In genomic region chr15:43769584-43770228, GRCh38 we compare ENCODE assay signal across 8 cellular contexts. TPM values are rescaled to one million over a fixed set of nuclear protein-coding genes. Genes with fewer than 3 reads are reported as not detected.
A peak's percentile ranks its signal among the peaks of the same experiment; 100 is the strongest.
DNase-seq lines count a peak whose midpoint lies in the region; ATAC-seq, FAIRE-seq and TF ChIP-seq lines count a peak whose summit lies in the region.

No MANE protein-coding gene starts in this region.

- no peak overlapping the region for H3K4me2 ChIP-seq in keratinocyte (ENCODE audit: control insufficient read depth, extremely low read depth, insufficient read depth, low read depth, low read length)

- H3K36me3 Mint-ChIP-seq in T-helper 2 cell treated with Interferon-gamma antibody and Interleukin-4, amounts not matched to agents 5 μg/mL and 100 μg/mL, for 36 hours (ENCODE audit: low read depth), result peaks cover 72% of the 10 kb centered on the region
- peaks cover 79% of the 10 kb centered on the region for H3K36me3 Mint-ChIP-seq in brain

- H3K9ac ChIP-seq in keratinocyte (ENCODE audit: control insufficient read depth, extremely low read depth, insufficient read depth, low read length), result no peak overlapping the region

- H3K27me3 ChIP-seq in keratinocyte (ENCODE audit: control insufficient read depth, extremely low read depth, insufficient read depth, low read length), result no peaks in the 10 kb centered on the region

- no peaks in the 10 kb centered on the region for H4K20me1 ChIP-seq in keratinocyte (ENCODE audit: control insufficient read depth, extremely low read depth, insufficient read depth, low read length)

- dilution Hi-C loops in keratinocyte (cut with MboI; ENCODE audit: extremely low pct_ligation_motif_present, low sequenced_read_pairs), result no loop called here

- FAIRE-seq in keratinocyte (lab: Jason Lieb, UNC), result peak; percentile 44

- ATAC-seq in HG03342 (IDR thresholded peaks at IDR 0.05; ENCODE audit: unreplicated experiment) (no peak), GM21576 (IDR thresholded peaks at IDR 0.05; ENCODE audit: unreplicated experiment) (no peak)

- no peaks in the 10 kb centered on the region for H3K9me3 ChIP-seq in keratinocyte (ENCODE audit: control insufficient read depth, low read depth, low read length)

- H3K4me1 Mint-ChIP-seq in T-helper 2 cell treated with Interferon-gamma antibody and Interleukin-4, amounts not matched to agents 5 μg/mL and 100 μg/mL, for 36 hours (ENCODE audit: low read depth), result peaks cover 1% of the 10 kb centered on the region
- no peaks in the 10 kb centered on the region for H3K4me1 Mint-ChIP-seq in brain

- H2AFZ ChIP-seq in keratinocyte (ENCODE audit: control insufficient read depth, low read length), result no peak overlapping the region

- peaks cover 32 to 59% of the 10 kb centered on the region in 2 experiments for H3K36me3 ChIP-seq in keratinocyte (ENCODE audit: control insufficient read depth in 2 of 2, extremely low read depth in 1 of 2, insufficient read depth in 2 of 2, low read length in 2 of 2)

- no peak overlapping the region for H3K4me3 Mint-ChIP-seq in T-helper 2 cell treated with Interferon-gamma antibody and Interleukin-4, amounts not matched to agents 5 μg/mL and 100 μg/mL, for 36 hours
- H3K4me3 Mint-ChIP-seq in brain, result no peak overlapping the region

- H3K9me1 ChIP-seq in keratinocyte (ENCODE audit: control insufficient read depth, extremely low read depth, insufficient read depth, low read length), result no peaks in the 10 kb centered on the region

- no peaks in the 10 kb centered on the region for H3K9me3 Mint-ChIP-seq in T-helper 2 cell treated with Interferon-gamma antibody and Interleukin-4, amounts not matched to agents 5 μg/mL and 100 μg/mL, for 36 hours
- H3K9me3 Mint-ChIP-seq in brain, result no peaks in the 10 kb centered on the region

- peak; percentile 84 for TF ChIP-seq CTCF in LNCaP clone FGC (IDR thresholded peaks at IDR 0.05; ENCODE audit: control insufficient read depth, extremely low read depth, insufficient read depth)
- TF ChIP-seq CTCF in brain (conservative IDR thresholded peaks at IDR 0.05), result peak; percentile 53 to 75
- TF ChIP-seq CTCF in keratinocyte (optimal IDR thresholded peaks at IDR 0.05 in 1 of 3, IDR thresholded peaks at IDR 0.05 in 1 of 3, conservative IDR thresholded peaks at IDR 0.05 in 1 of 3; ENCODE audit: extremely low read depth in 1 of 3, insufficient read depth in 2 of 3, low read length in 3 of 3), result peak; percentile 68 to 79 (median 76)

- DNase-seq in ELF-1 (ENCODE audit: low read depth, low spot score) (peak; percentile 61), LNCaP clone FGC (ENCODE audit: low read depth) (no peak), keratinocyte (ENCODE audit: low read depth, low spot score) (no peak)
- no peak for DNase-seq in T-helper 2 cell treated with Interferon-gamma antibody and Interleukin-4, amounts not matched to agents 5 μg/mL and 100 μg/mL, for 36 hours (ENCODE audit: low spot score)
- DNase-seq in stimulated activated CD4-positive, alpha-beta T cell treated with anti-CD3 and anti-CD28 coated beads, Interleukin-4, amount 100 ng/mL, for 4 hours, result peak; percentile 51 to 52

- H3K27ac ChIP-seq in keratinocyte (ENCODE audit: control insufficient read depth, insufficient read depth, low read length), result no peak overlapping the region

- H3K27me3 Mint-ChIP-seq in T-helper 2 cell treated with Interferon-gamma antibody and Interleukin-4, amounts not matched to agents 5 μg/mL and 100 μg/mL, for 36 hours (ENCODE audit: low read depth), result no peaks in the 10 kb centered on the region
- H3K27me3 Mint-ChIP-seq in brain, result no peaks in the 10 kb centered on the region

- no peak overlapping the region for H3K4me3 ChIP-seq in LNCaP clone FGC (ENCODE audit: low read depth, low read length)
- no peak overlapping the region for H3K4me3 ChIP-seq in keratinocyte (ENCODE audit: control insufficient read depth in 2 of 3, extremely low read depth in 1 of 3, insufficient read depth in 2 of 3, low read depth in 1 of 3, low read length in 3 of 3)

- H3K27ac Mint-ChIP-seq in T-helper 2 cell treated with Interferon-gamma antibody and Interleukin-4, amounts not matched to agents 5 μg/mL and 100 μg/mL, for 36 hours, result peak overlapping the region; percentile 41
- H3K27ac Mint-ChIP-seq in brain, result peak overlapping the region in 3 of 5 experiments; percentile 7 to 21 (median 7)

- H3K4me1 ChIP-seq in keratinocyte (ENCODE audit: control insufficient read depth, extremely low read depth, insufficient read depth, low read length), result peaks cover 6% of the 10 kb centered on the region

- no peaks in the 10 kb centered on the region for H3K79me2 ChIP-seq in keratinocyte (ENCODE audit: control insufficient read depth, insufficient read depth, low read length)

RNA-seq across cellular contexts. Expression of gene ELL3, which starts 7.1 kb away (rescaled TPM):
- polyA plus RNA-seq in brain (ENCODE audit: insufficient read depth, low read depth, low replicate concordance), result 10.6 TPM
- 10.6 to 52.2 TPM (median 17.9 TPM) in 3 replicates for polyA plus RNA-seq in keratinocyte
- polyA plus RNA-seq in keratinocyte (2011; ENCODE audit: low read depth), result 28.3 TPM
- polyA plus RNA-seq in keratinocyte (2011; cell fraction: cytosol; rRNA removed), result 25.9 and 27.2 TPM in 2 replicates
- polyA plus RNA-seq in keratinocyte (2011; cell fraction: nucleus; rRNA removed), result 50.6 and 51.3 TPM in 2 replicates
- 10.4 and 22.5 TPM in 2 replicates for polyA plus RNA-seq in keratinocyte (2012; ENCODE audit: low replicate concordance)
- polyA minus RNA-seq in keratinocyte, result 17.1 to 57.7 TPM (median 25.7 TPM) in 3 replicates
- 29.7 TPM for polyA minus RNA-seq in keratinocyte (2011; cell fraction: cytosol; rRNA and poly(A)+ RNA removed)
- polyA minus RNA-seq in keratinocyte (2011; cell fraction: nucleus; rRNA and poly(A)+ RNA removed), result 22.2 and 25.0 TPM in 2 replicates

RNA-seq across cellular contexts. Expression of gene SERF2, which starts 22.4 kb away (rescaled TPM):
- 789 TPM for polyA plus RNA-seq in brain (ENCODE audit: insufficient read depth, low read depth, low replicate concordance)
- polyA plus RNA-seq in keratinocyte, result 534 to 968 TPM (median 719 TPM) in 3 replicates
- polyA plus RNA-seq in keratinocyte (2011; ENCODE audit: low read depth), result 322 TPM
- polyA plus RNA-seq in keratinocyte (2011; cell fraction: cytosol; rRNA removed), result 946 and 1,578 TPM in 2 replicates
- 342 and 481 TPM in 2 replicates for polyA plus RNA-seq in keratinocyte (2011; cell fraction: nucleus; rRNA removed)
- polyA plus RNA-seq in keratinocyte (2012; ENCODE audit: low replicate concordance), result 796 and 1,089 TPM in 2 replicates
- 191 to 493 TPM (median 480 TPM) in 3 replicates for polyA minus RNA-seq in keratinocyte
- 254 TPM for polyA minus RNA-seq in keratinocyte (2011; cell fraction: cytosol; rRNA and poly(A)+ RNA removed)
- polyA minus RNA-seq in keratinocyte (2011; cell fraction: nucleus; rRNA and poly(A)+ RNA removed), result 50.3 and 53.9 TPM in 2 replicates

RNA-seq across cellular contexts. Expression of gene PDIA3, which starts 23.5 kb away (rescaled TPM):
- polyA plus RNA-seq in brain (ENCODE audit: insufficient read depth, low read depth, low replicate concordance) (231 TPM), keratinocyte (124 to 353 TPM (median 338 TPM) in 3 replicates)
- 419 TPM for polyA plus RNA-seq in keratinocyte (2011; ENCODE audit: low read depth)
- polyA plus RNA-seq in keratinocyte (2011; cell fraction: cytosol; rRNA removed), result 150 and 192 TPM in 2 replicates
- 518 and 549 TPM in 2 replicates for polyA plus RNA-seq in keratinocyte (2011; cell fraction: nucleus; rRNA removed)
- 261 and 703 TPM in 2 replicates for polyA plus RNA-seq in keratinocyte (2012; ENCODE audit: low replicate concordance)
- polyA minus RNA-seq in keratinocyte, result 22.4 to 78.3 TPM (median 43.8 TPM) in 3 replicates
- polyA minus RNA-seq in keratinocyte (2011; cell fraction: cytosol; rRNA and poly(A)+ RNA removed), result 98.8 TPM
- 72.3 and 180 TPM in 2 replicates for polyA minus RNA-seq in keratinocyte (2011; cell fraction: nucleus; rRNA and poly(A)+ RNA removed)

RNA-seq across cellular contexts. Expression of gene SERINC4, which starts 30.3 kb away (rescaled TPM):
- polyA plus RNA-seq in brain (ENCODE audit: insufficient read depth, low read depth, low replicate concordance) (0.22 TPM), keratinocyte (0.05 to 0.14 TPM in 2 of 3 replicates, not detected in the other)
- polyA plus RNA-seq in keratinocyte (2011; ENCODE audit: low read depth), result 0.17 TPM
- not detected in 2 replicates for polyA plus RNA-seq in keratinocyte (2011; cell fraction: cytosol; rRNA removed)
- polyA plus RNA-seq in keratinocyte (2011; cell fraction: nucleus; rRNA removed), result 0.08 and 0.09 TPM in 2 replicates
- not detected in 2 replicates for polyA plus RNA-seq in keratinocyte (2012; ENCODE audit: low replicate concordance)
- not detected in 3 replicates for polyA minus RNA-seq in keratinocyte
- not detected for polyA minus RNA-seq in keratinocyte (2011; cell fraction: cytosol; rRNA and poly(A)+ RNA removed)
- not detected in 2 replicates for polyA minus RNA-seq in keratinocyte (2011; cell fraction: nucleus; rRNA and poly(A)+ RNA removed)

RNA-seq across cellular contexts. Expression of gene HYPK, which starts 30.7 kb away (rescaled TPM):
- 6.7 TPM for polyA plus RNA-seq in brain (ENCODE audit: insufficient read depth, low read depth, low replicate concordance)
- 8.8 to 27.5 TPM (median 11.7 TPM) in 3 replicates for polyA plus RNA-seq in keratinocyte
- 11.0 TPM for polyA plus RNA-seq in keratinocyte (2011; ENCODE audit: low read depth)
- 5.8 and 6.3 TPM in 2 replicates for polyA plus RNA-seq in keratinocyte (2011; cell fraction: cytosol; rRNA removed)
- polyA plus RNA-seq in keratinocyte (2011; cell fraction: nucleus; rRNA removed), result 5.4 and 6.0 TPM in 2 replicates
- polyA plus RNA-seq in keratinocyte (2012; ENCODE audit: low replicate concordance), result 3.3 and 5.3 TPM in 2 replicates
- 2.2 to 5.3 TPM (median 3.2 TPM) in 3 replicates for polyA minus RNA-seq in keratinocyte
- 24.7 TPM for polyA minus RNA-seq in keratinocyte (2011; cell fraction: cytosol; rRNA and poly(A)+ RNA removed)
- polyA minus RNA-seq in keratinocyte (2011; cell fraction: nucleus; rRNA and poly(A)+ RNA removed), result 2.5 and 5.3 TPM in 2 replicates

Comparison
In these comparisons a context has a peak if more than half of its experiments do, and no peak if none do; other contexts are left out.
1. DNase-seq: peak in ELF-1 (single experiment) and stimulated activated CD4-positive, alpha-beta T cell treated with anti-CD3 and anti-CD28 coated beads, Interleukin-4, amount 100 ng/mL, for 4 hours (2 of 2); none in LNCaP clone FGC (single experiment), T-helper 2 cell treated with Interferon-gamma antibody and Interleukin-4, amounts not matched to agents 5 μg/mL and 100 μg/mL, for 36 hours (single experiment) and keratinocyte (single experiment).
2. Peak in every context shown above with its lines, with median percentiles within 50 percentile points of each other: CTCF ChIP-seq.